In genomic region chr1:197799271-197799670, GRCh38 we compare ENCODE assay signal across 12 cellular contexts. TPM values are rescaled to one million over a fixed set of nuclear protein-coding genes. Genes with fewer than 3 reads are reported as not detected.
DNase-seq lines count a peak whose midpoint lies in the region; ATAC-seq, FAIRE-seq and TF ChIP-seq lines count a peak whose summit lies in the region.
"Had no signal": no experiment of that assay in that cellular context is flagged by ENCODE, and none has a peak within 500 bp of the region (broad histone marks: within the 10 kb centered on the region; RNA-seq: fewer than 3 reads in every experiment).

No MANE protein-coding gene starts in this region.

- H3K27me3 Mint-ChIP-seq in astrocyte (ENCODE audit: low read depth, unreplicated experiment): no peaks in the 10 kb centered on the region

- peak; percentile 85 for FAIRE-seq in astrocyte (lab: Jason Lieb, UNC)

- TF ChIP-seq CTCF in AG10803 (conservative IDR thresholded peaks at IDR 0.05; ENCODE audit: low read length): no peak
- no peak for TF ChIP-seq CTCF in astrocyte (IDR thresholded peaks at IDR 0.05; ENCODE audit: insufficient read depth, low read depth, low read length)
- no peak for TF ChIP-seq CTCF in transverse colon (IDR thresholded peaks at IDR 0.05)

- H4K20me1 ChIP-seq in astrocyte (ENCODE audit: insufficient read depth, low read length): no peaks in the 10 kb centered on the region

- no peaks in the 10 kb centered on the region for H3K36me3 ChIP-seq in astrocyte (ENCODE audit: insufficient read depth, low read length)
- H3K36me3 ChIP-seq in transverse colon: no peaks in the 10 kb centered on the region
- H3K36me3 ChIP-seq: cardiac muscle cell had no signal

- no peak for ATAC-seq in HG03135 (IDR thresholded peaks at IDR 0.05; ENCODE audit: unreplicated experiment)
- ATAC-seq in HG02642 (IDR thresholded peaks at IDR 0.05; ENCODE audit: poor library complexity, unreplicated experiment): no peak

- H3K4me2 ChIP-seq in astrocyte (ENCODE audit: low read length): peak overlapping the region; percentile 31

- H3K27ac Mint-ChIP-seq in astrocyte (ENCODE audit: unreplicated experiment): peak overlapping the region; percentile 77
- H3K27ac Mint-ChIP-seq: nephron; T-helper 1 cell treated with Interleukin-12 subunit alpha and Interleukin-12 subunit beta and Interleukin-4 antibody, amounts not matched to agents 30 μg/mL and 1 μg/mL, for 36 hours had no signal

- H3K4me1 ChIP-seq in astrocyte (ENCODE audit: insufficient read depth, low read length) (peaks cover 3% of the 10 kb centered on the region), transverse colon (no peaks in the 10 kb centered on the region)

- H3K27me3 ChIP-seq in astrocyte (ENCODE audit: insufficient read depth, low read length): no peaks in the 10 kb centered on the region
- no peaks in the 10 kb centered on the region for H3K27me3 ChIP-seq in transverse colon
- H3K27me3 ChIP-seq: cardiac muscle cell had no signal

- H3K79me2 ChIP-seq in astrocyte (ENCODE audit: insufficient read depth, low read length): no peaks in the 10 kb centered on the region

- peaks cover 15% of the 10 kb centered on the region for H3K4me1 Mint-ChIP-seq in astrocyte (ENCODE audit: low read depth, unreplicated experiment)
- H3K4me1 Mint-ChIP-seq: nephron had no signal

- TF ChIP-seq POLR2A in transverse colon (IDR thresholded peaks at IDR 0.05): no peak

- no peak for TF ChIP-seq EP300 in transverse colon (IDR thresholded peaks at IDR 0.05; ENCODE audit: low read depth)

- in situ Hi-C loops in transverse colon (cut with MboI; ENCODE audit: low pct_ligation_motif_present in 1 of 4, low pct_unique_long_range_greater_than_20kb in 1 of 4, low sequenced_read_pairs in 3 of 4): no loop called here

- no peak overlapping the region for H3K9ac ChIP-seq in astrocyte (ENCODE audit: low read length)

- peaks cover 16% of the 10 kb centered on the region for H3K9me3 ChIP-seq in astrocyte (ENCODE audit: insufficient read depth, low read depth, low read length)
- H3K9me3 ChIP-seq in transverse colon: peaks cover 21 to 26% of the 10 kb centered on the region in 2 donors

- no peak overlapping the region for H3K27ac ChIP-seq in astrocyte (ENCODE audit: low read depth, low read length)
- H3K27ac ChIP-seq in transverse colon: no peak overlapping the region
- H3K27ac ChIP-seq: cardiac muscle cell had no signal

- peak overlapping the region; percentile 40 for H2AFZ ChIP-seq in astrocyte (ENCODE audit: low read depth, low read length)

- H3K4me3 Mint-ChIP-seq in astrocyte (ENCODE audit: unreplicated experiment): no peak overlapping the region
- H3K4me3 Mint-ChIP-seq: nephron; T-helper 1 cell treated with Interleukin-12 subunit alpha and Interleukin-12 subunit beta and Interleukin-4 antibody, amounts not matched to agents 30 μg/mL and 1 μg/mL, for 36 hours had no signal

- H3K4me3 ChIP-seq in AG10803 (ENCODE audit: low read length) (no peak overlapping the region), astrocyte (ENCODE audit: insufficient read depth, low read depth, low read length) (no peak overlapping the region), transverse colon (no peak overlapping the region)
- H3K4me3 ChIP-seq: cardiac muscle cell had no signal

- no peaks in the 10 kb centered on the region for H3K36me3 Mint-ChIP-seq in astrocyte (ENCODE audit: low read depth, unreplicated experiment)

- peaks cover 18% of the 10 kb centered on the region for H3K9me3 Mint-ChIP-seq in astrocyte (ENCODE audit: unreplicated experiment)

- intact Hi-C loops in transverse colon (cut with DNase I; ENCODE audit: low total_unique reads): no loop called here

- DNase-seq in AG10803 (ENCODE audit: low read depth) (peak; percentile 87), HS-27A (ENCODE audit: low read depth) (peak; percentile 30), astrocyte (ENCODE audit: low read depth) (peak; percentile 85), kidney tubule cell (ENCODE audit: low spot score) (peak; percentile 75), epidermal melanocyte (ENCODE audit: insufficient read length, low spot score) (no peak), transverse colon (no peak)
- DNase-seq: NCI-H526 had no signal

RNA-seq across cellular contexts. Expression of gene DENND1B, which starts 24.0 kb away (rescaled TPM):
- total RNA-seq in astrocyte (9.6 and 12.8 TPM in 2 replicates), transverse colon (10 to 100 TPM; 21.9 to 59.9 (median 42.3) TPM)

Comparison
In these comparisons a context has a peak if more than half of its experiments do, and no peak if none do; other contexts are left out.
1. DNase-seq: peak in AG10803 (single experiment), HS-27A (single experiment), astrocyte (single experiment) and kidney tubule cell (single experiment); none in epidermal melanocyte (single experiment) and transverse colon (single experiment).